ENCODE assay signal across 20 cellular contexts in genomic region chr10:131587976-131588680, GRCh38.
DNase-seq lines count a peak whose midpoint lies in the region; ATAC-seq and TF ChIP-seq lines count a peak whose summit lies in the region.
"Had no signal": no experiment of that assay in that cellular context is flagged by ENCODE, and none has a peak within 500 bp of the region (broad histone marks: within the 10 kb centered on the region; RNA-seq: fewer than 3 reads in every experiment).

No MANE protein-coding gene starts in this region.

- no peaks in the 10 kb centered on the region for H3K4me1 Mint-ChIP-seq in activated CD4-positive, alpha-beta T cell treated with anti-CD3 and anti-CD28 coated beads, Interleukin-2, amount 10 ng/mL, durations not matched to agents 24 days and 14 days
- H3K4me1 Mint-ChIP-seq: B cell had no signal

- no peaks in the 10 kb centered on the region for H3K4me1 ChIP-seq in esophagus muscularis mucosa
- H3K4me1 ChIP-seq: A549, Caco-2 had no signal

- no peak for ATAC-seq in left ventricle myocardium superior
- ATAC-seq in Right ventricle myocardium superior (ENCODE audit: poor library complexity), result no peak
- ATAC-seq in GM21447 (IDR thresholded peaks at IDR 0.05; ENCODE audit: unreplicated experiment), result no peak
- ATAC-seq: A549; CD8-positive, alpha-beta T cell had no signal

- 76% methylated on average over 4 of the region's 11 CpGs for WGBS in esophagus muscularis mucosa

- H3K4me3 Mint-ChIP-seq in activated CD4-positive, alpha-beta T cell treated with anti-CD3 and anti-CD28 coated beads, Interleukin-2, amount 10 ng/mL, durations not matched to agents 24 days and 14 days, result no peak overlapping the region
- H3K4me3 Mint-ChIP-seq: B cell; CD4-positive, alpha-beta T cell; CD8-positive, alpha-beta T cell had no signal

- H3K9me3 Mint-ChIP-seq in activated CD4-positive, alpha-beta T cell treated with anti-CD3 and anti-CD28 coated beads, Interleukin-2, amount 10 ng/mL, durations not matched to agents 24 days and 14 days, result no peaks in the 10 kb centered on the region
- H3K9me3 Mint-ChIP-seq: CD4-positive, alpha-beta T cell; CD8-positive, alpha-beta T cell had no signal

- TF ChIP-seq EP300 in esophagus muscularis mucosa (IDR thresholded peaks at IDR 0.05), result no peak

- no peak overlapping the region for H3K4me3 ChIP-seq in esophagus muscularis mucosa
- H3K4me3 ChIP-seq: A549; BLaER1 treated with 17β-estradiol and CSF1 and Interleukin-3, amounts not matched to agents 10 nM and 100 nM had no signal

- H3K27ac Mint-ChIP-seq in activated CD4-positive, alpha-beta T cell treated with anti-CD3 and anti-CD28 coated beads, Interleukin-2, amount 10 ng/mL, durations not matched to agents 24 days and 14 days, result no peak overlapping the region
- H3K27ac Mint-ChIP-seq: B cell; CD4-positive, alpha-beta T cell; CD8-positive, alpha-beta T cell had no signal

- H3K36me3 Mint-ChIP-seq in activated CD4-positive, alpha-beta T cell treated with anti-CD3 and anti-CD28 coated beads, Interleukin-2, amount 10 ng/mL, durations not matched to agents 24 days and 14 days (ENCODE audit: low read depth), result no peaks in the 10 kb centered on the region
- H3K36me3 Mint-ChIP-seq: CD8-positive, alpha-beta T cell had no signal

- H3K36me3 ChIP-seq in esophagus muscularis mucosa, result no peaks in the 10 kb centered on the region
- H3K36me3 ChIP-seq: BLaER1 treated with 17β-estradiol and CSF1 and Interleukin-3, amounts not matched to agents 10 nM and 100 nM had no signal

- DNase-seq in activated CD4-positive, alpha-beta T cell treated with anti-CD3 and anti-CD28 coated beads, Interleukin-2, amount 10 ng/mL, durations not matched to agents 24 days and 14 days, result peak; percentile 29
- DNase-seq in activated CD4-positive, alpha-beta T cell treated with anti-CD3 and anti-CD28 coated beads for 4 hours, result no peak
- peak; percentile 10 for DNase-seq in left ventricle myocardium superior
- DNase-seq in Right ventricle myocardium superior, result no peak
- DNase-seq in esophagus muscularis mucosa (ENCODE audit: extremely low spot score), result peak; percentile 86
- DNase-seq in posterior vena cava (ENCODE audit: low spot score), result peak; percentile 58
- DNase-seq in NCI-H345 treated with DMSO at 0.1 percent for 48 hours (lab: John Stamatoyannopoulos, UW; ENCODE audit: unreplicated experiment), result no peak
- DNase-seq: AML-193; Caco-2; Calu3; CD4-positive, alpha-beta T cell; CD8-positive, alpha-beta T cell; DMS79 treated with DMSO at 0.1 percent for 48 hours; GF-D8 had no signal

- H3K27me3 Mint-ChIP-seq in activated CD4-positive, alpha-beta T cell treated with anti-CD3 and anti-CD28 coated beads, Interleukin-2, amount 10 ng/mL, durations not matched to agents 24 days and 14 days, result no peaks in the 10 kb centered on the region
- H3K27me3 Mint-ChIP-seq: B cell had no signal

- intact Hi-C loops in activated CD4-positive, alpha-beta T cell treated with anti-CD3 and anti-CD28 coated beads, Interleukin-2, amount 10 ng/mL, durations not matched to agents 24 days and 14 days (cut with micrococcal nuclease), result no loop called here
- intact Hi-C loops in left ventricle myocardium superior (cut with micrococcal nuclease) (no loop called here), Right ventricle myocardium superior (cut with DNase I) (no loop called here), esophagus muscularis mucosa (cut with DNase I) (no loop called here), posterior vena cava (cut with DNase I) (no loop called here)

- peaks cover 0 to 8% (median 0%) of the 10 kb centered on the region in 4 donors for H3K9me3 ChIP-seq in esophagus muscularis mucosa
- H3K9me3 ChIP-seq: A549, Caco-2 had no signal

- no peak overlapping the region for H3K27ac ChIP-seq in esophagus muscularis mucosa (replicated peaks in 1 of 4)
- H3K27ac ChIP-seq: 22Rv1; A549; BLaER1 treated with 17β-estradiol and CSF1 and Interleukin-3, amounts not matched to agents 10 nM and 100 nM; C4-2B had no signal

- H3K27me3 ChIP-seq in esophagus muscularis mucosa, result peaks cover 0 to 8% (median 0%) of the 10 kb centered on the region in 4 donors

- TF ChIP-seq CTCF in esophagus muscularis mucosa (IDR thresholded peaks at IDR 0.05), result no peak

- no peak for TF ChIP-seq POLR2A in esophagus muscularis mucosa (IDR thresholded peaks at IDR 0.05; ENCODE audit: low read depth)

Comparison
In these comparisons a context has a peak if more than half of its experiments do, and no peak if none do; other contexts are left out.
1. DNase-seq: peak in activated CD4-positive, alpha-beta T cell treated with anti-CD3 and anti-CD28 coated beads, Interleukin-2, amount 10 ng/mL, durations not matched to agents 24 days and 14 days (single experiment), left ventricle myocardium superior (single experiment), esophagus muscularis mucosa (single experiment) and posterior vena cava (single experiment); none in activated CD4-positive, alpha-beta T cell treated with anti-CD3 and anti-CD28 coated beads for 4 hours (0 of 2), Right ventricle myocardium superior (single experiment) and NCI-H345 treated with DMSO at 0.1 percent for 48 hours (single experiment).